ENCODE assay signal across 15 cellular contexts in the genomic region with DNA sequence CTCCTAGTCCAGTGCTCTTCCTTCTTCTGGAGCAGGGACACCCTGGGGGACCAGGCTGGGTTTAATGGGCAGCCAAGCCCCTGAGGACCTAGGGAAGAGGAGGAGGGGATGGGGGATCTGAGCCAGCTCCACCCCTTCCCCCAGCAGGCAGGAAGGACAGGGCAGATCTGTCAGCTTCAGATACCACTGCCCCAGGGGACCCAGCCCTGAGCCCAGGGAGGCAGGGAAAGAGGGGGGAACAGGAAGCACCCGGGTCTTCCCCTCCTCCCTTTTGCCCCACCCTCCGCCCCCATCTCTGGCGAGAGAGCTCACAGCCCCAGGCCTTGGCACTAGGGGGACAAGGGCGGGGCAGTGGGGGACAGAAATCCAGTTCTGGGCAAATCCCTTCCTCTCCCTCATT. TPM values are rescaled to one million over a fixed set of nuclear protein-coding genes. Genes with fewer than 3 reads are reported as not detected.
DNase-seq lines count a peak whose midpoint lies in the region; ATAC-seq and TF ChIP-seq lines count a peak whose summit lies in the region.
"Had no signal": no experiment of that assay in that cellular context is flagged by ENCODE, and none has a peak within 500 bp of the region (broad histone marks: within the 10 kb centered on the region; RNA-seq: fewer than 3 reads in every experiment).

No MANE protein-coding gene starts in this region.

- peaks cover 0 to 39% (median 17%) of the 10 kb centered on the region in 6 donors for H3K4me1 ChIP-seq in spleen

- peak overlapping the region; percentile 82 for H3K27ac ChIP-seq in caudate nucleus (ENCODE audit: low read depth, low read length)
- H3K27ac ChIP-seq in spleen, result peak overlapping the region in 4 of 8 donors; percentile 22 to 66 (median 46)
- H3K27ac ChIP-seq: psoas muscle had no signal

- H3K27ac Mint-ChIP-seq in activated T-helper 2 cell treated with anti-CD3 and anti-CD28 coated beads, Interferon-gamma antibody, Interleukin-2, Interleukin-4, amounts not matched to agents 10 μg/mL and 5 μg/mL and 100 μg/mL, durations not matched to agents 14 hours and 24 hours and 36 hours, result no peak overlapping the region
- H3K27ac Mint-ChIP-seq: CD4-positive, alpha-beta T cell had no signal

- H3K27me3 ChIP-seq in spleen (replicated peaks in 1 of 7), result no peaks in the 10 kb centered on the region

- no peaks in the 10 kb centered on the region for H3K9me3 Mint-ChIP-seq in activated T-helper 2 cell treated with anti-CD3 and anti-CD28 coated beads, Interferon-gamma antibody, Interleukin-2, Interleukin-4, amounts not matched to agents 10 μg/mL and 5 μg/mL and 100 μg/mL, durations not matched to agents 14 hours and 24 hours and 36 hours
- H3K9me3 Mint-ChIP-seq: CD4-positive, alpha-beta T cell had no signal

- H3K27me3 Mint-ChIP-seq in activated T-helper 2 cell treated with anti-CD3 and anti-CD28 coated beads, Interferon-gamma antibody, Interleukin-2, Interleukin-4, amounts not matched to agents 10 μg/mL and 5 μg/mL and 100 μg/mL, durations not matched to agents 14 hours and 24 hours and 36 hours (ENCODE audit: low read depth), result no peaks in the 10 kb centered on the region
- H3K27me3 Mint-ChIP-seq: CD4-positive, alpha-beta T cell had no signal

- peak; percentile 11 for DNase-seq in GF-D8 (lab: John Stamatoyannopoulos, UW)
- peak; percentile 77 for DNase-seq in NCI-H69 (lab: John Stamatoyannopoulos, UW)
- DNase-seq in caudate nucleus (lab: John Stamatoyannopoulos, UW), result peak in 1 of 61 donors; percentile 36
- peak; percentile 79 for DNase-seq in spleen
- DNase-seq in GM20000 (ENCODE audit: low spot score), result no peak
- DNase-seq in activated T-helper 2 cell treated with anti-CD3 and anti-CD28 coated beads, Interferon-gamma antibody, Interleukin-2, Interleukin-4, amounts not matched to agents 10 μg/mL and 5 μg/mL and 100 μg/mL, durations not matched to agents 14 hours and 24 hours and 36 hours (ENCODE audit: low spot score), result no peak
- DNase-seq: activated T-cell treated with anti-CD3 and anti-CD28 coated beads for 4 hours; CD4-positive, alpha-beta T cell; GOT3; islet precursor cell; NCI-H526 treated with DMSO at 0.1 percent for 48 hours; psoas muscle had no signal

- H3K36me3 Mint-ChIP-seq in activated T-helper 2 cell treated with anti-CD3 and anti-CD28 coated beads, Interferon-gamma antibody, Interleukin-2, Interleukin-4, amounts not matched to agents 10 μg/mL and 5 μg/mL and 100 μg/mL, durations not matched to agents 14 hours and 24 hours and 36 hours (ENCODE audit: low read depth), result no peaks in the 10 kb centered on the region

- no peaks in the 10 kb centered on the region for H3K9me3 ChIP-seq in spleen
- H3K9me3 ChIP-seq: psoas muscle had no signal

- ATAC-seq in HG03196 (IDR thresholded peaks at IDR 0.05; ENCODE audit: unreplicated experiment), result no peak
- ATAC-seq: K562, psoas muscle had no signal

- 22 to 43% (median 31%) methylated on average over 3 to 4 of the region's 4 CpGs for WGBS in spleen, 5 donors

- H3K36me3 ChIP-seq in spleen, result no peaks in the 10 kb centered on the region

- no peak overlapping the region for H3K4me3 ChIP-seq in spleen
- H3K4me3 ChIP-seq: K562, psoas muscle had no signal

- intact Hi-C loops in spleen (cut with DNase I; ENCODE audit: low total_unique reads), result no loop called here
- intact Hi-C loops in activated T-helper 2 cell treated with anti-CD3 and anti-CD28 coated beads, Interferon-gamma antibody, Interleukin-2, Interleukin-4, amounts not matched to agents 10 μg/mL and 5 μg/mL and 100 μg/mL, durations not matched to agents 14 hours and 24 hours and 36 hours (cut with micrococcal nuclease), result no loop called here

- TF ChIP-seq POLR2A in spleen (IDR thresholded peaks at IDR 0.05), result no peak

- no peak overlapping the region for H3K4me3 Mint-ChIP-seq in activated T-helper 2 cell treated with anti-CD3 and anti-CD28 coated beads, Interferon-gamma antibody, Interleukin-2, Interleukin-4, amounts not matched to agents 10 μg/mL and 5 μg/mL and 100 μg/mL, durations not matched to agents 14 hours and 24 hours and 36 hours (ENCODE audit: low read depth)
- H3K4me3 Mint-ChIP-seq: CD4-positive, alpha-beta T cell had no signal

- no peak for TF ChIP-seq CTCF in spleen (IDR thresholded peaks at IDR 0.05 in 8 of 11, conservative IDR thresholded peaks at IDR 0.05 in 3 of 11)
- TF ChIP-seq CTCF in GM20000 (IDR thresholded peaks at IDR 0.05; ENCODE audit: extremely low read depth, missing control alignments), result no peak

- no peaks in the 10 kb centered on the region for H3K4me1 Mint-ChIP-seq in activated T-helper 2 cell treated with anti-CD3 and anti-CD28 coated beads, Interferon-gamma antibody, Interleukin-2, Interleukin-4, amounts not matched to agents 10 μg/mL and 5 μg/mL and 100 μg/mL, durations not matched to agents 14 hours and 24 hours and 36 hours (ENCODE audit: low read depth)

RNA-seq across cellular contexts. Expression of gene SOX10, which starts 11.7 kb away (rescaled TPM):
- under 1 TPM in 3 of 7 donors, not detected in 4; 0.13 to 0.25 (median 0.23) TPM for total RNA-seq in spleen
- 1 to 10 TPM in 1 of 3 donors, under 1 TPM in 2; 0.09 to 1.8 (median 0.20) TPM for polyA plus RNA-seq in spleen
- total RNA-seq in activated T-helper 2 cell treated with anti-CD3 and anti-CD28 coated beads, Interferon-gamma antibody, Interleukin-2, Interleukin-4, amounts not matched to agents 10 μg/mL and 5 μg/mL and 100 μg/mL, durations not matched to agents 14 hours and 24 hours and 36 hours, result not detected in 2 replicates
- total RNA-seq: CD4-positive, alpha-beta T cell; chondrocyte; K562 had no signal
- polyA plus RNA-seq: K562 had no signal

RNA-seq across cellular contexts. Expression of gene POLR2F, which starts 42.6 kb away (rescaled TPM):
- total RNA-seq in spleen, result 10 to 100 TPM; 28.0 to 68.3 (median 35.5) TPM
- 100 to 1,000 TPM in 1 of 3 donors, 10 to 100 TPM in 2; 82.1 to 111 (median 88.9) TPM for polyA plus RNA-seq in spleen
- 92.6 and 96.5 TPM in 2 replicates for total RNA-seq in activated T-helper 2 cell treated with anti-CD3 and anti-CD28 coated beads, Interferon-gamma antibody, Interleukin-2, Interleukin-4, amounts not matched to agents 10 μg/mL and 5 μg/mL and 100 μg/mL, durations not matched to agents 14 hours and 24 hours and 36 hours

RNA-seq across cellular contexts. Expression of gene C22orf23, which starts 42.7 kb away (rescaled TPM):
- not detected for total RNA-seq in spleen
- polyA plus RNA-seq in spleen, result under 1 TPM; 0.04 to 0.16 (median 0.05) TPM
- not detected in 2 replicates for total RNA-seq in activated T-helper 2 cell treated with anti-CD3 and anti-CD28 coated beads, Interferon-gamma antibody, Interleukin-2, Interleukin-4, amounts not matched to agents 10 μg/mL and 5 μg/mL and 100 μg/mL, durations not matched to agents 14 hours and 24 hours and 36 hours
- total RNA-seq: CD4-positive, alpha-beta T cell; chondrocyte had no signal

Comparison
In these comparisons a context has a peak if more than half of its experiments do, and no peak if none do; other contexts are left out.
1. DNase-seq: peak in GF-D8 (single experiment), NCI-H69 (single experiment) and spleen (single experiment); none in GM20000 (single experiment) and activated T-helper 2 cell treated with anti-CD3 and anti-CD28 coated beads, Interferon-gamma antibody, Interleukin-2, Interleukin-4, amounts not matched to agents 10 μg/mL and 5 μg/mL and 100 μg/mL, durations not matched to agents 14 hours and 24 hours and 36 hours (single experiment).